ENCODE assay signal across 8 cellular contexts in the genomic region with DNA sequence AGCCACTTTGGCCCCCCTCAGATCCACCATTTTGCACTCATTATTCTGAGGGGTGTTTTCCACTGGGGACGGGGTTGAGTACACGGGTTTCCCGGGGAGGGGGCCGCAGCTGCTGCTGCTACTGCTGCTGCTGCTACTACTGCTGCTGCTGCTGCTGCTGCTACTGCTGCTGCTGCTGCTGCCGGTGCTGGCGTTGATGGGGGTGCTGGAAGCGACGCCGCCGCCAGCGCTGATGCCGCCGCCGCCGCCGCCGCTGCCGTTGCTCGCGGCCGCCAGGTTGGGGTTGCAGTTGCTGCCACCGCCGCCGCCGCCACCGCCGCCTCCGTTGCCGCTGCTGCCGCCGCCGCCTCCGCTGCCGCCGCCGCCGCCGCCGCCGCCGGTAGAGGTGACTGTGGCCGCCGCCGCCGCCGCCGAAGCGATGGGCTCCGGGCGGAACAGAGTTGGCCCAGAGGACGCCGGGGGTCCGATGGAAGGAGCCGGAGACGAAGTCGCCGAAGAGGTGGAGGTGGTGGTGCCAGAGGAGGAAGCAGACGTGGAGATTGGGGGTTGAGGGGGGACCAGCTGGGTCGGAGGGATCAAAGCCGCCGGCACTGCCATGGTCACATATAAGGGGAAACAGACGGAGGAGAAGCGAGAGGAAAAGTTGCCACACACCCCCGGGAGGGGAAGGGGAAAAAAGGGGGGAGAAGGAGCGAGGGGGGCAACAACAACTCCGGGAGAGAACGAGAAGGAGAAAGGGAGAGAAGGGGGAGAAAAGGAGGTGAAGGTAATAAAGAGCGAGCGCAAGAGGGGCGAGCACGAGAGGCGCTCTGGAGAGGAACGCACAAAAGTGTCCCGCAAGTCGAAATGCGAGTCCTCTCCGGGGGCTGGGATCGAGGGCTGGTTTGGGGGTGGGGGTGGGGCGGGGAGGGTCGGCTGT. TPM values are rescaled to one million over a fixed set of nuclear protein-coding genes. Genes with fewer than 3 reads are reported as not detected.
DNase-seq lines count a peak whose midpoint lies in the region; ATAC-seq and TF ChIP-seq lines count a peak whose summit lies in the region.

No MANE protein-coding gene starts in this region.

- intact Hi-C loops in mucosa of descending colon (cut with DNase I, micrococcal nuclease) (no loop called here), aorta (cut with DNase I) (no loop called here)

- H3K4me1 ChIP-seq in mucosa of descending colon (ENCODE audit: low read depth) (peaks cover 3% of the 10 kb centered on the region), aorta (ENCODE audit: control insufficient read depth in 1 of 2, insufficient read depth in 2 of 2, low read length in 2 of 2) (no peaks in the 10 kb centered on the region)

- no peaks in the 10 kb centered on the region for H3K9me3 Mint-ChIP-seq in endothelial cell (ENCODE audit: unreplicated experiment)

- POLR2A ChIA-PET in HEK293T (lab: Yijun Ruan, JAX), result interaction anchor here (0.9 to 2.1 kb wide), 25 partner anchors 11 to 248 kb away, joined by 3 to 21 read pairs (median 5); no protein-coding TSS in a partner anchor

- WGBS in aorta, 2 donors, result 0 to 1% methylated on average over 70 to 80 of the region's 80 CpGs

- H3K27ac Mint-ChIP-seq in T-helper 17 cell, result no peak overlapping the region
- peak overlapping the region; percentile 89 for H3K27ac Mint-ChIP-seq in endothelial cell (ENCODE audit: unreplicated experiment)

- H3K27ac ChIP-seq in aorta (ENCODE audit: low read depth in 1 of 2, low read length in 2 of 2), result no peak overlapping the region

- ATAC-seq in T-helper 17 cell (no peak), mucosa of descending colon (peak; percentile 35), aorta (ENCODE audit: low FRiP score) (no peak), GM19467 (IDR thresholded peaks at IDR 0.05; ENCODE audit: unreplicated experiment) (no peak), HG03196 (IDR thresholded peaks at IDR 0.05; ENCODE audit: unreplicated experiment) (no peak)

- peaks cover 38% of the 10 kb centered on the region for H3K27me3 Mint-ChIP-seq in T-helper 17 cell
- H3K27me3 Mint-ChIP-seq in endothelial cell (ENCODE audit: unreplicated experiment), result peaks cover 13% of the 10 kb centered on the region

- in situ Hi-C loops in Caki2 (cut with HindIII; ENCODE audit: low pct_unique_long_range_greater_than_20kb, low sequenced_read_pairs), result no loop called here

- H3K36me3 ChIP-seq in mucosa of descending colon (ENCODE audit: low read depth) (no peaks in the 10 kb centered on the region), aorta (ENCODE audit: control insufficient read depth in 1 of 2, insufficient read depth in 2 of 2, low read length in 1 of 2) (no peaks in the 10 kb centered on the region)

- CTCF ChIA-PET in HEK293T (lab: Yijun Ruan, JAX), result interaction anchor here (0.6 to 1.6 kb wide), 2 partner anchors 13 to 784 kb away, joined by 5 to 10 read pairs; no protein-coding TSS in a partner anchor

- H3K36me3 Mint-ChIP-seq in T-helper 17 cell (ENCODE audit: low read depth) (peaks cover 5% of the 10 kb centered on the region), endothelial cell (ENCODE audit: low read depth, unreplicated experiment) (peaks cover 23% of the 10 kb centered on the region)

- H3K9me3 ChIP-seq in T-helper 17 cell (ENCODE audit: control insufficient read depth, low read length, poor library complexity, severe bottlenecking) (peaks cover 3% of the 10 kb centered on the region), mucosa of descending colon (no peaks in the 10 kb centered on the region), aorta (ENCODE audit: control insufficient read depth, low read length) (no peaks in the 10 kb centered on the region)

- H3K4me3 Mint-ChIP-seq in T-helper 17 cell (peak overlapping the region; percentile 77), endothelial cell (ENCODE audit: unreplicated experiment) (peak overlapping the region; percentile 97)

- peaks cover 6% of the 10 kb centered on the region for H3K4me1 Mint-ChIP-seq in T-helper 17 cell
- peaks cover 42% of the 10 kb centered on the region for H3K4me1 Mint-ChIP-seq in endothelial cell (ENCODE audit: unreplicated experiment)

- TF ChIP-seq CTCF in endothelial cell (IDR thresholded peaks at IDR 0.05; ENCODE audit: unreplicated experiment) (no peak), mucosa of descending colon (IDR thresholded peaks at IDR 0.05) (no peak)

- peak overlapping the region; percentile 62 for H3K4me3 ChIP-seq in mucosa of descending colon
- H3K4me3 ChIP-seq in aorta (ENCODE audit: low read length in 2 of 2), result peak overlapping the region; percentile 19 to 34

- no peaks in the 10 kb centered on the region for H3K27me3 ChIP-seq in aorta (ENCODE audit: control insufficient read depth in 1 of 2, insufficient read depth in 2 of 2, low read length in 1 of 2)

- DNase-seq in Caki2 (ENCODE audit: low read depth) (peak; percentile 21), HEK293T (ENCODE audit: extremely low spot score) (no peak), T-helper 17 cell (no peak), endothelial cell (ENCODE audit: low spot score) (peak; percentile 57), mucosa of descending colon (peak; percentile 50 to 68 (median 60)), aorta (peak in 1 of 2 donors; percentile 67)

TF ChIP-seq in HEK293T, 16 proteins besides CTCF, POLR2A, EP300 and RAD21:
- TF ChIP-seq, protein P1, sequence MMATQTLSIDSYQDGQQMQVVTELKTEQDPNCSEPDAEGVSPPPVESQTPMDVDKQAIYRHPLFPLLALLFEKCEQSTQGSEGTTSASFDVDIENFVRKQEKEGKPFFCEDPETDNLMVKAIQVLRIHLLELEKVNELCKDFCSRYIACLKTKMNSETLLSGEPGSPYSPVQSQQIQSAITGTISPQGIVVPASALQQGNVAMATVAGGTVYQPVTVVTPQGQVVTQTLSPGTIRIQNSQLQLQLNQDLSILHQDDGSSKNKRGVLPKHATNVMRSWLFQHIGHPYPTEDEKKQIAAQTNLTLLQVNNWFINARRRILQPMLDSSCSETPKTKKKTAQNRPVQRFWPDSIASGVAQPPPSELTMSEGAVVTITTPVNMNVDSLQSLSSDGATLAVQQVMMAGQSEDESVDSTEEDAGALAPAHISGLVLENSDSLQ (IDR thresholded peaks at IDR 0.05), result no peak
- TF ChIP-seq ARNT (IDR thresholded peaks at IDR 0.05) (peak; percentile 51; the same call in 1 of the 2 replicates), BHLHE40 (IDR thresholded peaks at IDR 0.05; ENCODE audit: borderline replicate concordance) (no peak), FOXM1 (IDR thresholded peaks at IDR 0.05; ENCODE audit: borderline replicate concordance) (peak; percentile 62; the same call in 1 of the 2 replicates), LEF1 (IDR thresholded peaks at IDR 0.05; ENCODE audit: borderline replicate concordance) (peak; percentile 10; the same call in 1 of the 2 replicates), SUZ12 (IDR thresholded peaks at IDR 0.05) (no peak)

RNA-seq across cellular contexts. Expression of a gene that starts 0.6 kb away (rescaled TPM):
- not detected in 2 replicates for total RNA-seq in Caki2 (2014; rRNA removed; shearing (Covaris generic); ENCODE audit: low replicate concordance)
- under 1 TPM in 1 of 2 donors, not detected in 1; 0.13 TPM for total RNA-seq in T-helper 17 cell
- total RNA-seq in endothelial cell (ENCODE audit: unreplicated experiment), result 36.4 TPM
- total RNA-seq in mucosa of descending colon, result 1 to 10 TPM; 3.2 to 6.5 (median 6.4) TPM
- total RNA-seq in aorta, result 1 to 10 TPM in 1 of 2 donors, under 1 TPM in 1; 0.32 to 5.4 TPM
- polyA plus RNA-seq in aorta, result under 1 TPM in 1 of 2 donors, not detected in 1; 0.50 TPM

Comparison
In these comparisons a context has a peak if more than half of its experiments do, and no peak if none do; other contexts are left out.
1. DNase-seq: peak in Caki2 (single experiment), endothelial cell (single experiment) and mucosa of descending colon (3 of 3); none in HEK293T (single experiment) and T-helper 17 cell (0 of 3).